Comparison of ENCODE assay signal across 1 cellular context in the genomic region with DNA sequence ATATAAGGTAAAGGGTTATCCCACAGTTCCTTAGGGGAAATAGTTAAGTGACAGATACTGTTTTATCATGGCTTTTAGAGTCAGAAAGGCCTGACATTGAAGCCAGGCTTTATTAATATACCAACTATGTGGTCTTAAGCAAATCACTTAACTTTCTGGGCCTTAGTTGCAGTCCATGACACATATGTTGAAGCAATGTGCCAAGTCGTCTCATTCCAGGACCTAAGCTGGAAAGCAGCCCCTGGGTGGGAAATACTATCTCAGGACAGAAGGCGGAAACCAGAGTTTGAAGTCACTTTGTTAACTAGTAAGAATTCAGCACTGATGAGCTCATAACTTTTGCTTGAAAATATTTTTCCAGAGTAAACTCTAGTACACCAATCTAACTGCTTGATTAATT.
TF ChIP-seq lines count a peak whose summit lies in the region.

No MANE protein-coding gene starts in this region.

TF ChIP-seq in GM12878, 131 proteins besides CTCF, POLR2A, EP300 and RAD21:
- peak; percentile 26; the same call in 1 of the 2 replicates for TF ChIP-seq NFXL1 (IDR thresholded peaks at IDR 0.05; ENCODE audit: borderline replicate concordance)
- TF ChIP-seq JUNB (IDR thresholded peaks at IDR 0.05), result no peak
